ENCODE assay signal across 1 cellular context in the genomic region with DNA sequence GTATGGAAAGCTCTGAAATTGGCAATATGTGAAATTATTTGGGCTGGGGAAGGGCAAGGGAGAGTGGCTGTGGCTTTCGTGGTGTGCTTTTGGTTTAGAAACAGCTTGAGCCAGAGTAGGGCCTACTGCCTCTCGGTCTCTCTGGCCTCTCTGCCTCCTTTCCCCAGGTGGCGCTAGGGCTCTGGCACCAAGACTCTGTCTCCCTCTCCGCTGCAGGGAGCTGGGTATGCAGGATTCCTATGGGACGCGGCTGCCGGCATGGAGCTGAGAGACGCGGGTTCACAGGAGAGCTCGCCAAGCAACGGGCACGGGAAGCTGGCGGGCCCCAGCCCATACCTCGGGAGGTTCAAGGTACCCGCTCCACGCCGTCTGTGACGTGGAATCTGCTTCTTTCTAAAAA.
TF ChIP-seq lines count a peak whose summit lies in the region.

No MANE protein-coding gene starts in this region.

TF ChIP-seq in HCT116, 20 proteins besides CTCF, POLR2A, EP300 and RAD21 (continued from another document):
- TF ChIP-seq, protein P1, sequence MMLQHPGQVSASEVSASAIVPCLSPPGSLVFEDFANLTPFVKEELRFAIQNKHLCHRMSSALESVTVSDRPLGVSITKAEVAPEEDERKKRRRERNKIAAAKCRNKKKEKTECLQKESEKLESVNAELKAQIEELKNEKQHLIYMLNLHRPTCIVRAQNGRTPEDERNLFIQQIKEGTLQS (IDR thresholded peaks at IDR 0.05), result no peak
